Comparison of ENCODE assay signal across 9 cellular contexts in genomic region chr1:18923721-18924610, GRCh38.
DNase-seq lines count a peak whose midpoint lies in the region; ATAC-seq and TF ChIP-seq lines count a peak whose summit lies in the region.
"Had no signal": no experiment of that assay in that cellular context is flagged by ENCODE, and none has a peak within 500 bp of the region (broad histone marks: within the 10 kb centered on the region; RNA-seq: fewer than 3 reads in every experiment).

No MANE protein-coding gene starts in this region.

- peaks cover 25% of the 10 kb centered on the region for H3K4me1 ChIP-seq in NT2/D1 (ENCODE audit: insufficient read depth, insufficient read length)

- no peaks in the 10 kb centered on the region for H3K9me3 ChIP-seq in NT2/D1 (ENCODE audit: insufficient read depth, low read length)
- H3K9me3 ChIP-seq: tibial nerve had no signal

- H3K36me3 ChIP-seq in NT2/D1 (ENCODE audit: insufficient read depth, insufficient read length, low read length): peaks cover 23% of the 10 kb centered on the region

- peak overlapping the region; percentile 42 for H3K9ac ChIP-seq in NT2/D1 (ENCODE audit: insufficient read length, low read depth)

- peak; percentile 74 for DNase-seq in GDM1 (lab: John Stamatoyannopoulos, UW)
- no peak for DNase-seq in NT2/D1 (ENCODE audit: low read depth, low spot score)
- DNase-seq in epithelial cell of esophagus (ENCODE audit: low read depth): peak; percentile 53
- DNase-seq in retina: peak; percentile 72
- no peak for DNase-seq in NCI-H748 treated with DMSO at 0.1 percent for 48 hours (lab: John Stamatoyannopoulos, UW)
- DNase-seq in stimulated activated naive CD4-positive, alpha-beta T cell treated with Interleukin-2 at 50 U/mL for 16 hours (lab: John Stamatoyannopoulos, UW): no peak

- ATAC-seq in HG03025 (IDR thresholded peaks at IDR 0.05; ENCODE audit: low FRiP score, unreplicated experiment): no peak
- no peak for ATAC-seq in GM18517 (IDR thresholded peaks at IDR 0.05; ENCODE audit: unreplicated experiment)

- no peak for TF ChIP-seq CTCF in epithelial cell of esophagus (IDR thresholded peaks at IDR 0.05; ENCODE audit: insufficient read depth, low read depth, low read length, missing control alignments)

- no peaks in the 10 kb centered on the region for H3K27me3 ChIP-seq in NT2/D1 (ENCODE audit: insufficient read depth, insufficient read length)
- H3K27me3 ChIP-seq: tibial nerve had no signal

- H3K4me3 ChIP-seq in NT2/D1 (ENCODE audit: insufficient read length, low read depth) (no peak overlapping the region), epithelial cell of esophagus (ENCODE audit: low read length) (no peak overlapping the region)
- H3K4me3 ChIP-seq: tibial nerve had no signal

Comparison
In these comparisons a context has a peak if more than half of its experiments do, and no peak if none do; other contexts are left out.
1. DNase-seq: peak in GDM1 (single experiment), epithelial cell of esophagus (single experiment) and retina (single experiment); none in NT2/D1 (single experiment), NCI-H748 treated with DMSO at 0.1 percent for 48 hours (single experiment) and stimulated activated naive CD4-positive, alpha-beta T cell treated with Interleukin-2 at 50 U/mL for 16 hours (single experiment).